In genomic region chr15:82261566-82262421, GRCh38 we compare ENCODE assay signal across 8 cellular contexts. TPM values are rescaled to one million over a fixed set of nuclear protein-coding genes. Genes with fewer than 3 reads are reported as not detected.
A peak's percentile ranks its signal among the peaks of the same experiment; 100 is the strongest.
DNase-seq lines count a peak whose midpoint lies in the region; ATAC-seq, FAIRE-seq and TF ChIP-seq lines count a peak whose summit lies in the region.
"Not testable (repeated sequence)": the region's sequence is repeated elsewhere in the genome, so short reads cannot be mapped to it uniquely, and the experiment has no call there.

No MANE protein-coding gene starts in this region.

- not testable (repeated sequence) for H3K4me1 ChIP-seq in H1 (replicated peaks in 1 of 4; ENCODE audit: control insufficient read depth in 3 of 4, insufficient read depth in 4 of 4, low read length in 3 of 4)

- not testable (repeated sequence) for H4K91ac ChIP-seq in H1 (replicated peaks; ENCODE audit: insufficient read length, low read length)

- H3K36me3 ChIP-seq in H1 (ENCODE audit: control insufficient read depth in 2 of 4, insufficient read depth in 4 of 4, low read length in 3 of 4): peaks cover 0 to 11% (median 5%) of the 10 kb centered on the region in 4 experiments; a peak in 3 of 8 replicates

- not testable (repeated sequence) for H3K18ac ChIP-seq in H1 (ENCODE audit: extremely low read depth, low read length)

- DNase-seq in NCI-H345 (lab: John Stamatoyannopoulos, UW) (peak; percentile 8), lower leg skin (ENCODE audit: low spot score in 2 of 2) (peak in 1 of 2 donors; percentile 21)
- DNase-seq in activated CD8-positive, alpha-beta T cell treated with anti-CD3 and anti-CD28 coated beads, Interleukin-2, amount 10 ng/mL, durations not matched to agents 7 days and 5 days: peak; percentile 42
- not testable (repeated sequence) for DNase-seq in H1 (ENCODE audit: low read depth in 1 of 2, low spot score in 2 of 2)
- peak; percentile 67 for DNase-seq in stimulated activated CD4-positive, alpha-beta T cell treated with anti-CD3 and anti-CD28 coated beads, Interleukin-1b, Interleukin-23, amount 100 ng/mL, for 48 hours

- H3K14ac ChIP-seq in H1 (ENCODE audit: insufficient read length): not testable (repeated sequence)

- not testable (repeated sequence) for H2BK5ac ChIP-seq in H1 (ENCODE audit: low read depth, low read length)

- H3K79me1 ChIP-seq in H1 (ENCODE audit: low read depth, low read length): not testable (repeated sequence)

- not testable (repeated sequence) for H2BK120ac ChIP-seq in H1 (replicated peaks; ENCODE audit: low read depth, low read length)

- H3K27ac ChIP-seq in C4-2B: peak overlapping the region; percentile 51
- H3K27ac ChIP-seq in H1 (ENCODE audit: low read depth, low read length): not testable (repeated sequence)

- H3K36me3 Mint-ChIP-seq in activated CD8-positive, alpha-beta T cell treated with anti-CD3 and anti-CD28 coated beads, Interleukin-2, amount 10 ng/mL, durations not matched to agents 7 days and 5 days (ENCODE audit: low read depth): peaks cover 28% of the 10 kb centered on the region

- not testable (repeated sequence) for H3K56ac ChIP-seq in H1 (replicated peaks; ENCODE audit: insufficient read length, low read depth, low read length)

- H3K4me3 Mint-ChIP-seq in activated CD8-positive, alpha-beta T cell treated with anti-CD3 and anti-CD28 coated beads, Interleukin-2, amount 10 ng/mL, durations not matched to agents 7 days and 5 days: peak overlapping the region; percentile 92

- H3K27ac Mint-ChIP-seq in activated CD8-positive, alpha-beta T cell treated with anti-CD3 and anti-CD28 coated beads, Interleukin-2, amount 10 ng/mL, durations not matched to agents 7 days and 5 days: peak overlapping the region; percentile 88

- POLR2A ChIA-PET in activated CD8-positive, alpha-beta T cell treated with anti-CD3 and anti-CD28 coated beads, Interleukin-2, amount 10 ng/mL, durations not matched to agents 7 days and 5 days (lab: Charles Lee): interaction anchor here (0.6 to 1.2 kb wide), 4 partner anchors 8 to 279 kb away, joined by 3 to 5 read pairs (median 4); partner anchors contain the start of gene RPS17
- POLR2A ChIA-PET in H1 (lab: Charles Lee; ENCODE audit: partially characterized antibody): interaction anchor here (0.8 kb wide), 1 partner anchor 216 kb away, joined by 3 read pairs; the partner anchor contains the start of gene MEX3B

- H4K8ac ChIP-seq in H1 (ENCODE audit: extremely low read depth, insufficient read depth, low read length): not testable (repeated sequence)

- H3K4me1 Mint-ChIP-seq in activated CD8-positive, alpha-beta T cell treated with anti-CD3 and anti-CD28 coated beads, Interleukin-2, amount 10 ng/mL, durations not matched to agents 7 days and 5 days (ENCODE audit: low read depth): peaks cover 30% of the 10 kb centered on the region

- not testable (repeated sequence) for H2AFZ ChIP-seq in H1 (ENCODE audit: low read length)

- H2BK12ac ChIP-seq in H1 (ENCODE audit: low read depth, low read length): not testable (repeated sequence)

- not testable (repeated sequence) for H3K23ac ChIP-seq in H1 (ENCODE audit: insufficient read length)

- H4K5ac ChIP-seq in H1 (ENCODE audit: insufficient read length, low read depth, low read length): not testable (repeated sequence)

- TF ChIP-seq CTCF in C4-2B (conservative IDR thresholded peaks at IDR 0.05); H1 (IDR thresholded peaks at IDR 0.05; ENCODE audit: control extremely low read depth in 1 of 3, insufficient read depth in 1 of 3, low read depth in 1 of 3, low read length in 3 of 3); lower leg skin (IDR thresholded peaks at IDR 0.05): not testable (repeated sequence)

- intact Hi-C loops in lower leg skin (cut with DNase I; ENCODE audit: low total_unique reads): not testable (repeated sequence)

- peak overlapping the region; percentile 64 to 76 for H3K4me2 ChIP-seq in H1 (ENCODE audit: insufficient read depth in 1 of 2, low read depth in 2 of 2, low read length in 2 of 2)

- H4K20me1 ChIP-seq in H1 (replicated peaks in 1 of 2; ENCODE audit: control insufficient read depth in 1 of 2, insufficient read depth in 2 of 2, low read length in 2 of 2): not testable (repeated sequence)

- peaks cover 3 to 18% of the 10 kb centered on the region in 2 experiments; a peak in 2 of 4 replicates for H3K79me2 ChIP-seq in H1 (ENCODE audit: control insufficient read depth in 1 of 2, insufficient read depth in 2 of 2, low read length in 2 of 2)

- not testable (repeated sequence) for H3K23me2 ChIP-seq in H1 (ENCODE audit: low read depth, low read length)

- H3K9me3 ChIP-seq in H1 (ENCODE audit: insufficient read depth in 2 of 2, low read depth in 1 of 2, low read length in 1 of 2): not testable (repeated sequence)

- not testable (repeated sequence) for H3K9me3 Mint-ChIP-seq in activated CD8-positive, alpha-beta T cell treated with anti-CD3 and anti-CD28 coated beads, Interleukin-2, amount 10 ng/mL, durations not matched to agents 7 days and 5 days (ENCODE audit: insufficient read depth)

- not testable (repeated sequence) for H2BK20ac ChIP-seq in H1 (ENCODE audit: low read length)

- not testable (repeated sequence) for H3K4ac ChIP-seq in H1 (replicated peaks; ENCODE audit: insufficient read length, low read depth, low read length)

- not testable (repeated sequence) for H2AK5ac ChIP-seq in H1 (ENCODE audit: low read depth, low read length)

- CTCF ChIA-PET in activated CD8-positive, alpha-beta T cell treated with anti-CD3 and anti-CD28 coated beads, Interleukin-2, amount 10 ng/mL, durations not matched to agents 7 days and 5 days (lab: Charles Lee): interaction anchor here (0.7 to 1.9 kb wide), 2 partner anchors 15 to 19 kb away, joined by 3 to 8 read pairs; no protein-coding TSS in a partner anchor
- CTCF ChIA-PET in H1 (lab: Charles Lee; ENCODE audit: partially characterized antibody): interaction anchor here (0.8 to 1.2 kb wide), 4 partner anchors 16 to 103 kb away, joined by 3 read pairs; no protein-coding TSS in a partner anchor

- TF ChIP-seq EP300 in H1 (IDR thresholded peaks at IDR 0.05; ENCODE audit: borderline replicate concordance in 1 of 2, low read depth in 2 of 2, low read length in 2 of 2): not testable (repeated sequence)

- H3K27me3 Mint-ChIP-seq in activated CD8-positive, alpha-beta T cell treated with anti-CD3 and anti-CD28 coated beads, Interleukin-2, amount 10 ng/mL, durations not matched to agents 7 days and 5 days (ENCODE audit: low read depth): not testable (repeated sequence)

- FAIRE-seq in H1 (lab: Jason Lieb, UNC): peak; percentile 63

- TF ChIP-seq POLR2A in H1 (IDR thresholded peaks at IDR 0.05; ENCODE audit: control extremely low read depth in 1 of 2, low read depth in 2 of 2, low read length in 2 of 2); lower leg skin (IDR thresholded peaks at IDR 0.05): not testable (repeated sequence)

- not testable (repeated sequence) for TF ChIP-seq RAD21 in H1 (IDR thresholded peaks at IDR 0.05 in 1 of 2, conservative IDR thresholded peaks at IDR 0.05 in 1 of 2; ENCODE audit: low read depth in 2 of 2, low read length in 2 of 2)

- H3K9ac ChIP-seq in H1 (replicated peaks in 1 of 4; ENCODE audit: extremely low read depth in 1 of 4, low read depth in 3 of 4, low read length in 3 of 4): peak overlapping the region in 3 of 4 experiments; percentile 63 to 86 (median 71); a peak in 6 of 7 replicates

- H2BK15ac ChIP-seq in H1 (ENCODE audit: low read length): not testable (repeated sequence)

- ATAC-seq in GM19438 (IDR thresholded peaks at IDR 0.05; ENCODE audit: low read depth, unreplicated experiment): peak; percentile 38
- peak; percentile 15 for ATAC-seq in HG03103 (IDR thresholded peaks at IDR 0.05; ENCODE audit: low read depth, unreplicated experiment)
- peak; percentile 20 for ATAC-seq in activated CD8-positive, alpha-beta T cell treated with anti-CD3 and anti-CD28 coated beads, Interleukin-2, amount 10 ng/mL, durations not matched to agents 7 days and 5 days

- not testable (repeated sequence) for H3K27me3 ChIP-seq in H1 (replicated peaks in 1 of 4; ENCODE audit: control insufficient read depth in 3 of 4, extremely low read depth in 1 of 4, insufficient read depth in 3 of 4, low read length in 3 of 4)

- WGBS in H1 (ENCODE audit: extremely low coverage in 1 of 2, insufficient coverage in 1 of 2, insufficient read length in 1 of 2, insufficient replicate concordance in 2 of 2, low coverage in 1 of 2, low lambda C conversion rate in 2 of 2, missing lambda C conversion rate in 1 of 2), 2 experiments: 12% methylated on average over 19 of the region's 19 CpGs; no CpG with 5 or more reads in 1 of the 2 experiments
- 2 to 3% methylated on average over 19 of the region's 19 CpGs for whole genome bisulfite sequencing in lower leg skin, 2 donors

- H3K4me3 ChIP-seq in H1 (ENCODE audit: extremely low read depth in 1 of 4, insufficient read depth in 2 of 4, low read depth in 3 of 4, low read length in 4 of 4) (peak overlapping the region; percentile 71 to 86 (median 80)), lower leg skin (ENCODE audit: low read depth, poor library complexity, severe bottlenecking) (peak overlapping the region; percentile 61)

RNA-seq across cellular contexts. Expression of gene EFL1, which starts 0.7 kb away (rescaled TPM):
- total RNA-seq in activated CD8-positive, alpha-beta T cell treated with anti-CD3 and anti-CD28 coated beads, Interleukin-2, amount 10 ng/mL, durations not matched to agents 7 days and 5 days: 10 to 100 TPM; 25.9 to 29.0 TPM
- total RNA-seq in H1 (2021; fragmentation: NEBNext Ultra II Directional; extraction: Animal tissue kit (Norgen Biotek cat#: 25700)): 31.5 and 32.8 TPM in 2 replicates
- 8.8 and 10.8 TPM in 2 replicates for polyA plus RNA-seq in H1 (2011; rRNA removed)
- 18.0 TPM for polyA plus RNA-seq in H1 (2011; cell fraction: cytosol; rRNA removed)
- 15.3 TPM for polyA plus RNA-seq in H1 (2011; cell fraction: nucleus; rRNA removed)
- polyA plus RNA-seq in H1 (2012, experiment 1 of 2): 20.3 to 30.7 TPM (median 24.2 TPM) in 4 replicates
- polyA plus RNA-seq in H1 (2012, experiment 2 of 2): 1.9 TPM
- polyA plus RNA-seq in H1 (2013, experiment 1 of 2): 16.4 TPM
- polyA plus RNA-seq in H1 (2013, experiment 2 of 2): 17.5 TPM
- 33.1 and 45.0 TPM in 2 replicates for polyA minus RNA-seq in H1 (2011; rRNA and poly(A)+ RNA removed)
- 31.2 TPM for polyA minus RNA-seq in H1 (2011; cell fraction: cytosol; rRNA and poly(A)+ RNA removed)
- 49.1 TPM for polyA minus RNA-seq in H1 (2011; cell fraction: nucleus; rRNA and poly(A)+ RNA removed)
- 10 to 100 TPM; 17.8 to 20.7 (median 19.5) TPM for total RNA-seq in lower leg skin

RNA-seq across cellular contexts. Expression of gene SAXO2, which starts 0.8 kb away (rescaled TPM):
- total RNA-seq in activated CD8-positive, alpha-beta T cell treated with anti-CD3 and anti-CD28 coated beads, Interleukin-2, amount 10 ng/mL, durations not matched to agents 7 days and 5 days: 1 to 10 TPM; 1.6 to 2.0 TPM
- 3.1 and 3.8 TPM in 2 replicates for total RNA-seq in H1 (2021; fragmentation: NEBNext Ultra II Directional; extraction: Animal tissue kit (Norgen Biotek cat#: 25700))
- polyA plus RNA-seq in H1 (2011; rRNA removed): 1.9 and 3.1 TPM in 2 replicates
- 2.5 TPM for polyA plus RNA-seq in H1 (2011; cell fraction: cytosol; rRNA removed)
- polyA plus RNA-seq in H1 (2011; cell fraction: nucleus; rRNA removed): 2.7 TPM
- 1.3 to 3.9 TPM (median 2.1 TPM) in 4 replicates for polyA plus RNA-seq in H1 (2012, experiment 1 of 2)
- polyA plus RNA-seq in H1 (2012, experiment 2 of 2): 2.3 TPM
- 3.6 TPM for polyA plus RNA-seq in H1 (2013, experiment 1 of 2)
- 2.3 TPM for polyA plus RNA-seq in H1 (2013, experiment 2 of 2)
- polyA minus RNA-seq in H1 (2011; rRNA and poly(A)+ RNA removed): 0.22 and 0.29 TPM in 2 replicates
- polyA minus RNA-seq in H1 (2011; cell fraction: cytosol; rRNA and poly(A)+ RNA removed): not detected
- not detected for polyA minus RNA-seq in H1 (2011; cell fraction: nucleus; rRNA and poly(A)+ RNA removed)
- 1 to 10 TPM in 2 of 4 donors, under 1 TPM in 1, not detected in 1; 0.30 to 1.5 (median 1.5) TPM for total RNA-seq in lower leg skin
